ENCODE assay signal across 9 cellular contexts in the genomic region with DNA sequence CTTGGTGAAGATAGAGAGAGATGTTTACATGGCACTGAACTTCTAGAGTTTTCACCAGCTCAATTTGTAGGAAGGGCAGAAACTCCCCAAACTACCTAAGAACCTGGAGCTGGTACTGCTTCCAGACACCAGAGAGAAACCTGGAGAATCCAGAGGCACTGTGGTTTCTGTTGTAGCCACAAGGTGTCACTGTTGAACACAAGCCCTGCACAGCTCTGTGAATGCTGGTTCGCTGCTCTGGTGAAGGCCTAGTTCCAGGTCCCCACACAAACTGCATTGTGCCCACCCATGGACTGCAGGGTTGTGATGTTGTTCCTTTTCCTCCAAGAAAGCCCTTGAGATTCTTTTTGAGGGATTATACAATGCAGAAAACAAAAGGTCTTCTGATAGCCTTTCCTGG.
DNase-seq lines count a peak whose midpoint lies in the region; TF ChIP-seq lines count a peak whose summit lies in the region.
"Had no signal": no experiment of that assay in that cellular context is flagged by ENCODE, and none has a peak within 500 bp of the region (broad histone marks: within the 10 kb centered on the region; RNA-seq: fewer than 3 reads in every experiment).

No MANE protein-coding gene starts in this region.

- peaks cover 4% of the 10 kb centered on the region for H3K9me3 Mint-ChIP-seq in neural crest cell

- peak; percentile 58 for TF ChIP-seq RAD21 in Ishikawa (IDR thresholded peaks at IDR 0.05; ENCODE audit: low read depth)

- DNase-seq in ELF-1 (ENCODE audit: low read depth, low spot score), result peak; percentile 60
- peak; percentile 10 for DNase-seq in choroid plexus epithelial cell (ENCODE audit: low read depth)
- no peak for DNase-seq in neural crest cell (ENCODE audit: low read depth, low spot score)
- DNase-seq in hippocampal formation (lab: John Stamatoyannopoulos, UW), result no peak
- no peak for DNase-seq in DMS114 treated with DMSO at 0.1 percent for 48 hours (lab: John Stamatoyannopoulos, UW; ENCODE audit: unreplicated experiment)
- DNase-seq in NCI-H510A treated with DMSO at 0.1 percent for 48 hours (lab: John Stamatoyannopoulos, UW), result no peak
- DNase-seq: activated naive CD4-positive, alpha-beta T cell treated with anti-CD3 and anti-CD28 coated beads, Interleukin-2, amount 50 U/mL, for 16 hours; NCI-H526 had no signal

- peaks cover 4% of the 10 kb centered on the region for H3K4me1 Mint-ChIP-seq in neural crest cell

- no peaks in the 10 kb centered on the region for H3K27me3 Mint-ChIP-seq in neural crest cell (ENCODE audit: low read depth)

- H3K4me3 Mint-ChIP-seq in neural crest cell, result no peak overlapping the region

- H3K36me3 Mint-ChIP-seq in neural crest cell (ENCODE audit: low read depth), result peaks cover 12% of the 10 kb centered on the region

- H3K4me3 ChIP-seq in choroid plexus epithelial cell (ENCODE audit: low read depth, low read length), result no peak overlapping the region

- TF ChIP-seq CTCF in choroid plexus epithelial cell (conservative IDR thresholded peaks at IDR 0.05; ENCODE audit: low read depth, low read length) (peak; percentile 65), neural crest cell (conservative IDR thresholded peaks at IDR 0.05) (peak; percentile 55)

- TF ChIP-seq EP300 in Ishikawa (IDR thresholded peaks at IDR 0.05; ENCODE audit: borderline replicate concordance), result no peak

- no peak overlapping the region for H3K27ac Mint-ChIP-seq in neural crest cell (ENCODE audit: unreplicated experiment)

TF ChIP-seq in Ishikawa, 13 proteins besides CTCF, POLR2A, EP300 and RAD21:
- TF ChIP-seq TCF12 (IDR thresholded peaks at IDR 0.05; ENCODE audit: low read depth), result peak; percentile 40; the same call in 1 of the 2 replicates
- TF ChIP-seq TAF1 (IDR thresholded peaks at IDR 0.05; ENCODE audit: low read depth), result no peak

Comparison
In these comparisons a context has a peak if more than half of its experiments do, and no peak if none do; other contexts are left out.
1. DNase-seq: peak in ELF-1 (single experiment) and choroid plexus epithelial cell (single experiment); none in neural crest cell (single experiment), hippocampal formation (0 of 2), DMS114 treated with DMSO at 0.1 percent for 48 hours (single experiment) and NCI-H510A treated with DMSO at 0.1 percent for 48 hours (single experiment).